Comparison of ENCODE assay signal across 10 cellular contexts in the genomic region with DNA sequence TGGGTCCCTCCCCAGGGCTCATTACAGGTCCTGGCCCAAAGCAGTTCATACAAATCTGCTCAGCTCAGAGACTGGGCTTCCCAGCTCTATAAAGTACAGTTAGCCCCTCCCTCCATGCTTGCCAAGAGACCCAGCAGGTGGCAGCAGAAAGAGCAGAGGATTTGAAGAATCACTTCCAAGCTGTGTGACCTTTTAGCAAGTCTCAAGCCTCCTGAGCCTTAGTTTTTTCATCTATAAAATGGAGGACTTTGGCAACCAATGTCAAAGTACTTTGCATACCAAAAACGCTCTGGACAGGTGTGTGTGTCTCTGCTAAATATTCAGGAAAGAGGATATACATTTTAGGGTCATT. TPM values are rescaled to one million over a fixed set of nuclear protein-coding genes. Genes with fewer than 3 reads are reported as not detected.
DNase-seq lines count a peak whose midpoint lies in the region; ATAC-seq and TF ChIP-seq lines count a peak whose summit lies in the region.
"Had no signal": no experiment of that assay in that cellular context is flagged by ENCODE, and none has a peak within 500 bp of the region (broad histone marks: within the 10 kb centered on the region; RNA-seq: fewer than 3 reads in every experiment).

No MANE protein-coding gene starts in this region.

- peaks cover 14% of the 10 kb centered on the region for H3K36me3 Mint-ChIP-seq in T-helper 2 cell treated with Interferon-gamma antibody and Interleukin-4, amounts not matched to agents 5 μg/mL and 100 μg/mL, for 36 hours (ENCODE audit: low read depth)

- TF ChIP-seq CTCF in OCI-LY1 (IDR thresholded peaks at IDR 0.05; ENCODE audit: low read length) = peak; percentile 57
- TF ChIP-seq CTCF in epithelial cell of proximal tubule (conservative IDR thresholded peaks at IDR 0.05; ENCODE audit: low read depth, low read length) = peak; percentile 56

- H3K36me3 ChIP-seq in OCI-LY1 (ENCODE audit: insufficient read depth, low read length) = peaks cover 17% of the 10 kb centered on the region; the same call in 1 of the 2 replicates

- H3K4me3 ChIP-seq in OCI-LY1 (ENCODE audit: low read depth, low read length, poor library complexity, severe bottlenecking) (no peak overlapping the region), epithelial cell of proximal tubule (ENCODE audit: low read depth, low read length) (no peak overlapping the region)

- in situ Hi-C loops in G401 (cut with HindIII; ENCODE audit: low sequenced_read_pairs) = no loop called here

- no peak for ATAC-seq in GM19351 (IDR thresholded peaks at IDR 0.05; ENCODE audit: unreplicated experiment)

- H3K4me1 ChIP-seq in OCI-LY1 (ENCODE audit: insufficient read depth, low read length, severe bottlenecking) = no peaks in the 10 kb centered on the region

- no peak overlapping the region for H3K4me2 ChIP-seq in OCI-LY1 (ENCODE audit: low read length)

- H4K20me1 ChIP-seq in OCI-LY1 (ENCODE audit: insufficient read depth, low read length) = no peaks in the 10 kb centered on the region

- H3K9me2 ChIP-seq in OCI-LY1 (ENCODE audit: low read depth, low read length) = no peaks in the 10 kb centered on the region

- no peaks in the 10 kb centered on the region for H3K27me3 Mint-ChIP-seq in T-helper 2 cell treated with Interferon-gamma antibody and Interleukin-4, amounts not matched to agents 5 μg/mL and 100 μg/mL, for 36 hours (ENCODE audit: low read depth)

- H3F3A ChIP-seq in OCI-LY1 (ENCODE audit: insufficient read depth, low read length) = no peaks in the 10 kb centered on the region

- peaks cover 3% of the 10 kb centered on the region for H3K4me1 Mint-ChIP-seq in T-helper 2 cell treated with Interferon-gamma antibody and Interleukin-4, amounts not matched to agents 5 μg/mL and 100 μg/mL, for 36 hours (ENCODE audit: low read depth)

- DNase-seq in AG08396 (ENCODE audit: low spot score) (peak; percentile 23), EH (ENCODE audit: low read depth) (peak; percentile 44), epithelial cell of proximal tubule (ENCODE audit: low read depth) (no peak), pons (ENCODE audit: low spot score) (no peak), G401 (ENCODE audit: low spot score) (no peak)
- DNase-seq in T-helper 2 cell treated with Interferon-gamma antibody and Interleukin-4, amounts not matched to agents 5 μg/mL and 100 μg/mL, for 36 hours (ENCODE audit: low spot score) = no peak
- DNase-seq: activated effector memory CD4-positive, alpha-beta T cell treated with anti-CD3 and anti-CD28 coated beads, Interleukin-2, amount 50 U/mL, for 16 hours; occipital lobe had no signal

- no peaks in the 10 kb centered on the region for H3K9me3 Mint-ChIP-seq in T-helper 2 cell treated with Interferon-gamma antibody and Interleukin-4, amounts not matched to agents 5 μg/mL and 100 μg/mL, for 36 hours

- H2AFZ ChIP-seq in OCI-LY1 (ENCODE audit: low read length) = no peak overlapping the region

- H3K9me3 ChIP-seq in OCI-LY1 (ENCODE audit: low read length) = no peaks in the 10 kb centered on the region

- H3K79me2 ChIP-seq in OCI-LY1 (ENCODE audit: insufficient read depth, low read length) = no peaks in the 10 kb centered on the region

- H3K9ac ChIP-seq in OCI-LY1 (ENCODE audit: low read length) = no peak overlapping the region

- H3K27me3 ChIP-seq in OCI-LY1 (ENCODE audit: insufficient read depth, low read length) = no peaks in the 10 kb centered on the region

- no peak overlapping the region for H3K27ac Mint-ChIP-seq in T-helper 2 cell treated with Interferon-gamma antibody and Interleukin-4, amounts not matched to agents 5 μg/mL and 100 μg/mL, for 36 hours

- H3K27ac ChIP-seq in OCI-LY1 (ENCODE audit: low read depth, low read length, poor library complexity, severe bottlenecking) = no peak overlapping the region

- no peak overlapping the region for H3K4me3 Mint-ChIP-seq in T-helper 2 cell treated with Interferon-gamma antibody and Interleukin-4, amounts not matched to agents 5 μg/mL and 100 μg/mL, for 36 hours

RNA-seq across cellular contexts. Expression of a gene that starts 26.6 kb away (rescaled TPM):
- 9.1 and 12.1 TPM in 2 replicates for total RNA-seq in epithelial cell of proximal tubule
- total RNA-seq in G401 (2014; rRNA removed; shearing (Covaris generic)) = 6.2 and 6.7 TPM in 2 replicates

Comparison
In these comparisons a context has a peak if more than half of its experiments do, and no peak if none do; other contexts are left out.
1. DNase-seq: peak in AG08396 (single experiment) and EH (single experiment); none in epithelial cell of proximal tubule (single experiment), pons (single experiment), G401 (single experiment) and T-helper 2 cell treated with Interferon-gamma antibody and Interleukin-4, amounts not matched to agents 5 μg/mL and 100 μg/mL, for 36 hours (single experiment).